ENCODE assay signal across 22 cellular contexts in the genomic region with DNA sequence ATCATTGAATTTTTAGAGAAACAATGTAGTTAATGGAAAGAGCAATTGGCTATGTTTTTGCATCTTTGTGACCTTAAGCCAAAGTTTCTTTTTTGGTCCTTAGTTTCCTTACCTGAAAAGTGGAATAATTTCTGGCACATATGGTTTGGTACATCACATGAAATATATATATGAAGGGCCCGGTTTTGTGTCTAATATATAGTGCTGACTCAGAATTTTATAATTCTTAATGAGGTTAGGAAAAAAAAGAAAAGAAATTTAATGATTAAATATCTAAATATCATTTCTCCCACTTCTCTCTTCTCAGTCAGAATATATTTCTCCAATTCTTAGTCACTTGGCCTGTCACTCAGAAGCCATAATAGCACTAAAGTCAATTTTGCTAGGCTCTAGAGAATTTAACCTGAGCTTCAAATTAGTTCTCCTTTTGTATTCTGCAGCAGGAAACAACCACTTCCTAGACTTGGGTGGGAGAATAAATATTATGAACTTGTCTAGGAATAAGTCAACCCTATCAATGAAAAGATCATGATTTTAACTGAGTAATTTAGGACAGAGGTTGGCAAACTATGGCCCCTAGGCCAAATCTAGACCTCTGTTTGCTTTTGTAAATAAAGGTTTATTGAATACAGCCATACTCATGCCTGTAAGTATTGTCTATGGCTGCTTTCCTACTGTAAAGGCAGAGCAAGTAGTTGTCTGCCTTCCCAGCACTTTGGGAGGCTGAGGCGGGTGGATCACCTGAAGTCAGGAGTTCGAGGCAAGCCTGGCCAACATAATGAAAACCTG. TPM values are rescaled to one million over a fixed set of nuclear protein-coding genes. Genes with fewer than 3 reads are reported as not detected.
DNase-seq lines count a peak whose midpoint lies in the region; ATAC-seq, FAIRE-seq and TF ChIP-seq lines count a peak whose summit lies in the region.
"Had no signal": no experiment of that assay in that cellular context is flagged by ENCODE, and none has a peak within 500 bp of the region (broad histone marks: within the 10 kb centered on the region; RNA-seq: fewer than 3 reads in every experiment).

No MANE protein-coding gene starts in this region.

- H3K27me3 ChIP-seq in HepG2 (ENCODE audit: control insufficient read depth in 1 of 2, insufficient read depth in 2 of 2, low read length in 2 of 2) (no peaks in the 10 kb centered on the region), right lobe of liver (no peaks in the 10 kb centered on the region)

- H4K20me1 ChIP-seq in HepG2 (ENCODE audit: insufficient read depth, low read length) = no peaks in the 10 kb centered on the region; the same call in 1 of the 2 replicates

- TF ChIP-seq CTCF in HepG2 (CRISPR knock-in tag; IDR thresholded peaks at IDR 0.05) (no peak), right lobe of liver (IDR thresholded peaks at IDR 0.05) (no peak)

- 98% methylated on average over 3 of the region's 3 CpGs for WGBS in HepG2 (ENCODE audit: low lambda C conversion rate)
- 71% methylated on average over 1 of the region's 3 CpGs for WGBS in right lobe of liver (ENCODE audit: insufficient coverage, low coverage, low lambda C conversion rate, missing lambda C conversion rate)

- no peak overlapping the region for H3K9ac ChIP-seq in HepG2 (ENCODE audit: insufficient read depth, low read depth, low read length)
- H3K9ac ChIP-seq: SK-N-SH had no signal

- H2AFZ ChIP-seq in HepG2 (ENCODE audit: low read length) = no peak overlapping the region

- no peak for ATAC-seq in HepG2
- ATAC-seq in right lobe of liver = no peak
- no peak for ATAC-seq in GM21786 (IDR thresholded peaks at IDR 0.05; ENCODE audit: unreplicated experiment)
- ATAC-seq in left lobe of liver = no peak
- ATAC-seq: HCT116 had no signal

- intact Hi-C loops in HepG2 (cut with micrococcal nuclease; ENCODE audit: unreplicated experiment) (no loop called here), right lobe of liver (cut with DNase I) (no loop called here)

- H3K4me1 ChIP-seq in HepG2 (ENCODE audit: insufficient read depth, low read length) (peaks cover 16% of the 10 kb centered on the region), right lobe of liver (no peaks in the 10 kb centered on the region)

- TF ChIP-seq POLR2A in HepG2 (IDR thresholded peaks at IDR 0.05; ENCODE audit: insufficient read depth in 1 of 2, low read depth in 2 of 2, low read length in 2 of 2) (no peak), right lobe of liver (IDR thresholded peaks at IDR 0.05) (no peak)

- no peak overlapping the region for H3K27ac ChIP-seq in HepG2 (ENCODE audit: extremely low read length, insufficient read depth, low read length)
- H3K27ac ChIP-seq in right lobe of liver = no peak overlapping the region
- H3K27ac ChIP-seq: C4-2B had no signal

- H3K4me3 ChIP-seq in HepG2 (replicated peaks in 1 of 3; ENCODE audit: insufficient read depth in 1 of 3, low read depth in 2 of 3, low read length in 3 of 3) (no peak overlapping the region), right lobe of liver (no peak overlapping the region)

- CTCF ChIA-PET in HepG2 (lab: Yijun Ruan, JAX; ENCODE audit: low intra/inter-chr PET ratio, low total read pairs) = no interaction called here

- no peak for TF ChIP-seq RAD21 in HepG2 (CRISPR knock-in tag; IDR thresholded peaks at IDR 0.05)

- no peak overlapping the region for H3K4me2 ChIP-seq in HepG2 (ENCODE audit: low read depth, low read length)
- H3K4me2 ChIP-seq: SK-N-SH had no signal

- in situ Hi-C loops in HepG2 (cut with HindIII; ENCODE audit: extremely low pct_ligation_motif_present, low pct_unique_long_range_greater_than_20kb) (no loop called here), ACHN (cut with HindIII; ENCODE audit: low pct_ligation_motif_present, low pct_unique_long_range_greater_than_20kb, low sequenced_read_pairs) (no loop called here)

- H3K36me3 ChIP-seq in HepG2 (replicated peaks in 1 of 2; ENCODE audit: control insufficient read depth in 1 of 2, insufficient read depth in 2 of 2, low read length in 2 of 2) (peaks cover 0 to under 1% of the 10 kb centered on the region in 2 experiments; a peak in 1 of 5 replicates), right lobe of liver (no peaks in the 10 kb centered on the region)

- TF ChIP-seq EP300 in HepG2 (IDR thresholded peaks at IDR 0.05; ENCODE audit: low read depth in 2 of 2, low read length in 2 of 2) (no peak), HepG2 (CRISPR knock-in tag; IDR thresholded peaks at IDR 0.05; ENCODE audit: borderline replicate concordance) (no peak)

- DNase-seq in HepG2 (ENCODE audit: low spot score) = no peak
- DNase-seq in right lobe of liver = no peak
- peak; percentile 51 for DNase-seq in NCI-H1436 (lab: John Stamatoyannopoulos, UW)
- peak; percentile 65 for DNase-seq in NCI-H748 (lab: John Stamatoyannopoulos, UW; ENCODE audit: unreplicated experiment)
- DNase-seq in activated naive CD4-positive, alpha-beta T cell (lab: John Stamatoyannopoulos, UW) = no peak
- no peak for DNase-seq in ACHN
- no peak for DNase-seq in left lobe of liver (ENCODE audit: low spot score)
- DNase-seq: AML-193; GF-D8; GOT3; KG1; NCI-H146; NCI-H2081 treated with DMSO at 0.1 percent for 48 hours; NCI-H2227 treated with DMSO at 0.1 percent for 48 hours; NCI-H524 treated with DMSO at 0.1 percent for 48 hours; NK-92 treated with Interleukin-12 subunit alpha and Interleukin-12 subunit beta, amount 100 ng/mL, for 24 hours; SHP77; SK-N-SH had no signal

- no peaks in the 10 kb centered on the region for H3K9me3 ChIP-seq in HepG2 (ENCODE audit: low read length)
- no peaks in the 10 kb centered on the region for H3K9me3 ChIP-seq in right lobe of liver
- H3K9me3 ChIP-seq: SK-N-SH had no signal

- POLR2A ChIA-PET in HepG2 (lab: Yijun Ruan, JAX) = no interaction called here

- BruUV-seq in HepG2 (replicated peaks; lab: Mats Ljungman, UMichigan) = no TSS peak

- H3K79me2 ChIP-seq in HepG2 (ENCODE audit: insufficient read depth, low read length) = peaks cover 28% of the 10 kb centered on the region

- FAIRE-seq in HepG2 (lab: Jason Lieb, UNC) = no peak
- FAIRE-seq: GM19239 had no signal

TF ChIP-seq in HepG2, 621 proteins besides CTCF, POLR2A, EP300 and RAD21 (continues in another document):
- TF ChIP-seq MAFK (conservative IDR thresholded peaks at IDR 0.05 in 1 of 2, IDR thresholded peaks at IDR 0.05 in 1 of 2; ENCODE audit: low read length in 2 of 2) (peak; percentile 24 to 83; a peak in 3 of 4 replicates), RBM22 (optimal IDR thresholded peaks at IDR 0.05; ENCODE audit: low read length) (no peak)
- TF ChIP-seq, protein P1, sequence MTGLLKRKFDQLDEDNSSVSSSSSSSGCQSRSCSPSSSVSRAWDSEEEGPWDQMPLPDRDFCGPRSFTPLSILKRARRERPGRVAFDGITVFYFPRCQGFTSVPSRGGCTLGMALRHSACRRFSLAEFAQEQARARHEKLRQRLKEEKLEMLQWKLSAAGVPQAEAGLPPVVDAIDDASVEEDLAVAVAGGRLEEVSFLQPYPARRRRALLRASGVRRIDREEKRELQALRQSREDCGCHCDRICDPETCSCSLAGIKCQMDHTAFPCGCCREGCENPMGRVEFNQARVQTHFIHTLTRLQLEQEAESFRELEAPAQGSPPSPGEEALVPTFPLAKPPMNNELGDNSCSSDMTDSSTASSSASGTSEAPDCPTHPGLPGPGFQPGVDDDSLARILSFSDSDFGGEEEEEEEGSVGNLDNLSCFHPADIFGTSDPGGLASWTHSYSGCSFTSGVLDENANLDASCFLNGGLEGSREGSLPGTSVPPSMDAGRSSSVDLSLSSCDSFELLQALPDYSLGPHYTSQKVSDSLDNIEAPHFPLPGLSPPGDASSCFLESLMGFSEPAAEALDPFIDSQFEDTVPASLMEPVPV (CRISPR knock-in tag; IDR thresholded peaks at IDR 0.05) = no peak

RNA-seq across cellular contexts. Expression of gene PPP1R9A, which starts 34.6 kb away (rescaled TPM):
- total RNA-seq in HepG2 (2016; rRNA removed; fragmentation: Illumina TruSeq; extraction: Trizol) (18.2 and 31.9 TPM in 2 replicates), right lobe of liver (1 to 10 TPM in 2 of 6 experiments, under 1 TPM in 4; 0.49 to 2.0 (median 0.81) TPM), left lobe of liver (1.2 TPM)
- total RNA-seq in HepG2 (2016; cell fraction: cytosol; rRNA removed; fragmentation: Illumina TruSeq; extraction: Trizol; ENCODE audit: low read depth) = 7.9 and 8.8 TPM in 2 replicates
- 16.4 and 28.7 TPM in 2 replicates for total RNA-seq in HepG2 (2016; cell fraction: insoluble cytoplasmic fraction; rRNA removed; fragmentation: Illumina TruSeq; extraction: Trizol)
- 9.4 and 11.1 TPM in 2 replicates for total RNA-seq in HepG2 (2016; cell fraction: membrane; rRNA removed; fragmentation: Illumina TruSeq; extraction: Trizol)
- total RNA-seq in HepG2 (2016; cell fraction: nucleus; rRNA removed; fragmentation: Illumina TruSeq; extraction: Trizol) = 93.4 and 93.5 TPM in 2 replicates
- polyA plus RNA-seq in HepG2 (2011; rRNA removed) = 9.2 and 11.4 TPM in 2 replicates
- polyA plus RNA-seq in HepG2 (2011; cell fraction: cytosol; rRNA removed) = 2.3 and 3.2 TPM in 2 replicates
- 24.2 and 24.8 TPM in 2 replicates for polyA plus RNA-seq in HepG2 (2011; cell fraction: nucleus; rRNA removed)
- polyA plus RNA-seq in HepG2 (2012) = 7.9 and 8.2 TPM in 2 replicates
- 0.18 and 0.20 TPM in 2 replicates for polyA plus RNA-seq in HepG2 (2016; cell fraction: cytosol; fragmentation: Illumina TruSeq; extraction: Trizol; ENCODE audit: low read depth)
- 4.1 and 4.7 TPM in 2 replicates for polyA plus RNA-seq in HepG2 (2016; cell fraction: insoluble cytoplasmic fraction; fragmentation: Illumina TruSeq; extraction: Trizol; ENCODE audit: low read depth)
- polyA plus RNA-seq in HepG2 (2016; cell fraction: membrane; fragmentation: Illumina TruSeq; extraction: Trizol; ENCODE audit: low read depth) = 0.95 TPM in 2 replicates
- polyA plus RNA-seq in HepG2 (2016; cell fraction: nucleus; fragmentation: Illumina TruSeq; extraction: Trizol; ENCODE audit: insufficient read depth, low read depth) = 19.8 and 20.6 TPM in 2 replicates
- polyA minus RNA-seq in HepG2 (2011; rRNA and poly(A)+ RNA removed; ENCODE audit: low replicate concordance) = 9.7 and 17.0 TPM in 2 replicates
- 11.1 and 11.3 TPM in 2 replicates for polyA minus RNA-seq in HepG2 (2011; cell fraction: cytosol; rRNA and poly(A)+ RNA removed)
- polyA minus RNA-seq in HepG2 (2011; cell fraction: nucleus; rRNA and poly(A)+ RNA removed) = 192 and 239 TPM in 2 replicates

Comparison
In these comparisons a context has a peak if more than half of its experiments do, and no peak if none do; other contexts are left out.
1. DNase-seq: peak in NCI-H1436 (single experiment) and NCI-H748 (single experiment); none in HepG2 (single experiment), right lobe of liver (0 of 3), activated naive CD4-positive, alpha-beta T cell (0 of 4), ACHN (single experiment) and left lobe of liver (single experiment).